9 cellular contexts compared by ENCODE assay signal in the genomic region with DNA sequence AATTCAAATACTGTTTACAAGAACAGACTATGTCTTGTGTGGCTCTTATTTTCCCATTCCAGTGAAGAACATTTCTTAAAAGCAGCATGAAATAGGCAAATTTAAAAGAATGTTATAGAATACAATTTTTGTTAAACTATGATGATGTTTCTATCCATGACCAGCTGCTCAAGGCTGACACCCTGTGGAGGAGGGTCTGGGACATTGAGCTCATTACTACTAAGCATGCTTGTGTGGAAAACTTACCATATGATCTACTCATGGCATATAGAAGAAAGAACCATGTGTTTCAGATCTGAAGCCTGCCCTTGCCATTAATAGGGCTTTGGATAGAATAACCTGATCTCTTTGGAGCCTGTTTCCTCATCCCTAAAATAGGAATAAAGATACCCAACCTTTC.
A peak's percentile ranks its signal among the peaks of the same experiment; 100 is the strongest.
DNase-seq lines count a peak whose midpoint lies in the region; ATAC-seq and TF ChIP-seq lines count a peak whose summit lies in the region.
"Had no signal": no experiment of that assay in that cellular context is flagged by ENCODE, and none has a peak within 500 bp of the region (broad histone marks: within the 10 kb centered on the region; RNA-seq: fewer than 3 reads in every experiment).

No MANE protein-coding gene starts in this region.

- no peaks in the 10 kb centered on the region for H3K36me3 ChIP-seq in psoas muscle (ENCODE audit: insufficient read depth in 1 of 2, low read depth in 1 of 2)
- H3K36me3 ChIP-seq in upper lobe of left lung: no peaks in the 10 kb centered on the region
- H3K36me3 ChIP-seq: BLaER1 had no signal

- H3K4me1 ChIP-seq in psoas muscle (no peaks in the 10 kb centered on the region), upper lobe of left lung (no peaks in the 10 kb centered on the region)
- H3K4me1 ChIP-seq: BLaER1 had no signal

- H3K27ac ChIP-seq in dorsolateral prefrontal cortex (no peak overlapping the region), psoas muscle (no peak overlapping the region), upper lobe of left lung (no peak overlapping the region)
- H3K27ac ChIP-seq: BLaER1 had no signal

- TF ChIP-seq CTCF in dorsolateral prefrontal cortex (IDR thresholded peaks at IDR 0.05 in 54 of 56, conservative IDR thresholded peaks at IDR 0.05 in 2 of 56; ENCODE audit: low read depth in 1 of 56, partially characterized antibody in 56 of 56) (peak in 34 of 56 donors; percentile 5 to 47 (median 26)), psoas muscle (IDR thresholded peaks at IDR 0.05) (peak; percentile 42), upper lobe of left lung (IDR thresholded peaks at IDR 0.05) (no peak)

- H3K9me3 ChIP-seq in psoas muscle (no peaks in the 10 kb centered on the region), upper lobe of left lung (no peaks in the 10 kb centered on the region)
- H3K9me3 ChIP-seq: BLaER1 had no signal

- intact Hi-C loops in dorsolateral prefrontal cortex (cut with DNase I): no loop called here
- intact Hi-C loops in psoas muscle (cut with DNase I): loop anchor here in 1 of 2 donors (10.0 kb wide), 1 partner anchor 465 kb away; no protein-coding TSS in a partner anchor

- H3K4me3 ChIP-seq in dorsolateral prefrontal cortex: no peak overlapping the region
- H3K4me3 ChIP-seq in psoas muscle: no peak overlapping the region
- H3K4me3 ChIP-seq in upper lobe of left lung: no peak overlapping the region
- H3K4me3 ChIP-seq: BLaER1 had no signal

- TF ChIP-seq EP300 in upper lobe of left lung (IDR thresholded peaks at IDR 0.05): no peak

- no peaks in the 10 kb centered on the region for H3K27me3 ChIP-seq in dorsolateral prefrontal cortex
- no peaks in the 10 kb centered on the region for H3K27me3 ChIP-seq in psoas muscle (ENCODE audit: insufficient read depth in 3 of 3, low read length in 2 of 3)
- no peaks in the 10 kb centered on the region for H3K27me3 ChIP-seq in upper lobe of left lung
- H3K27me3 ChIP-seq: BLaER1 had no signal

- ATAC-seq in psoas muscle: peak in 3 of 4 donors; percentile 49 to 62 (median 55)
- no peak for ATAC-seq in HG02885 (IDR thresholded peaks at IDR 0.05; ENCODE audit: poor library complexity, unreplicated experiment)
- no peak for ATAC-seq in upper lobe of left lung (ENCODE audit: low FRiP score in 2 of 2)

- peak; percentile 9 for DNase-seq in NCI-H510A treated with DMSO at 0.1 percent for 48 hours (lab: John Stamatoyannopoulos, UW)
- DNase-seq in NCI-H510A (lab: John Stamatoyannopoulos, UW): no peak
- peak; percentile 25 to 83 for DNase-seq in NCI-H524 (lab: John Stamatoyannopoulos, UW)
- peak in 1 of 10 donors; percentile 12 for DNase-seq in dorsolateral prefrontal cortex
- no peak for DNase-seq in psoas muscle
- no peak for DNase-seq in LoVo (ENCODE audit: low spot score)
- no peak for DNase-seq in upper lobe of left lung

- no peak for TF ChIP-seq POLR2A in upper lobe of left lung (IDR thresholded peaks at IDR 0.05)

Comparison
In these comparisons a context has a peak if more than half of its experiments do, and no peak if none do; other contexts are left out.
1. DNase-seq: peak in NCI-H510A treated with DMSO at 0.1 percent for 48 hours (single experiment) and NCI-H524 (2 of 2); none in NCI-H510A (single experiment), psoas muscle (0 of 2), LoVo (single experiment) and upper lobe of left lung (0 of 2).
2. CTCF ChIP-seq: peak in dorsolateral prefrontal cortex (34 of 56) and psoas muscle (single experiment); none in upper lobe of left lung (0 of 6).
3. ATAC-seq: peak in psoas muscle (3 of 4); none in HG02885 (single experiment) and upper lobe of left lung (0 of 2).